Comparison of ENCODE assay signal across 21 cellular contexts in the genomic region with DNA sequence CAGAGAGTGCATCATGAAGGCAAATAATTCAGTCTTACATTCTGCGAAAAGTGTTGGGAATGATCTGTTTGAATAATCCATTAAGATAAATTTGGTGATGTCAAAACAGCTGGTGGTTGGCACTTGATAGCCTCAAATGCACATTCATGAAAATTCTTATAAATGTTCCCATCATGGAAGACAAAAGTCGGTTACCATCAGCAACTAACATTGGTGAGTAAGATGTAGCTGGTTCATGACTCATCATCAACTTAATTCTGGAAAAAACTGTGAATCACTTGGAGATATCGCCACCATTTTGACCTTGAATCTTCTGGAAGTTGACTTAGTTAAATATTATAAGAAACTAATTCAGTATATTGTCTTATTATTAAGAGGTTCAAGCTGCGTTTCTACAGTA. TPM values are rescaled to one million over a fixed set of nuclear protein-coding genes. Genes with fewer than 3 reads are reported as not detected.
A peak's percentile ranks its signal among the peaks of the same experiment; 100 is the strongest.
DNase-seq lines count a peak whose midpoint lies in the region; ATAC-seq and TF ChIP-seq lines count a peak whose summit lies in the region.
"Had no signal": no experiment of that assay in that cellular context is flagged by ENCODE, and none has a peak within 500 bp of the region (broad histone marks: within the 10 kb centered on the region; RNA-seq: fewer than 3 reads in every experiment).

No MANE protein-coding gene starts in this region.

- no peaks in the 10 kb centered on the region for H3K36me3 Mint-ChIP-seq in stimulated activated memory B cell treated with anti-CD40 and anti-IgM and Interleukin-4, amounts not matched to agents 10 μg/mL and 1 μg/mL and 100 μg/mL, for 72 hours
- H3K36me3 Mint-ChIP-seq: activated naive CD4-positive, alpha-beta T cell treated with anti-CD3 and anti-CD28 coated beads, Interleukin-2, amount 50 U/mL, for 24 hours; CD4-positive, alpha-beta memory T cell had no signal

- H2AFZ ChIP-seq in SK-N-SH (ENCODE audit: low read depth) = 0 out of 2 replicates have a peak overlapping the region, but pooled peaks have one; percentile 5
- H2AFZ ChIP-seq in fibroblast of lung (ENCODE audit: low read length) = no peak overlapping the region
- H2AFZ ChIP-seq in smooth muscle cell (ENCODE audit: low read depth) = no peak overlapping the region
- H2AFZ ChIP-seq: parathyroid adenoma had no signal

- no peak overlapping the region for H3K4me2 ChIP-seq in SK-N-SH
- no peak overlapping the region for H3K4me2 ChIP-seq in fibroblast of lung (ENCODE audit: extremely low read depth, insufficient read depth, low read length)
- no peak overlapping the region for H3K4me2 ChIP-seq in smooth muscle cell

- H3K4me1 ChIP-seq in SK-N-SH (ENCODE audit: control insufficient read depth in 1 of 2, insufficient read depth in 2 of 2, low read depth in 1 of 2, low read length in 1 of 2) (peaks cover 0 to 11% of the 10 kb centered on the region in 2 experiments; a peak in 2 of 4 replicates), fibroblast of lung (ENCODE audit: control insufficient read depth, extremely low read depth, insufficient read depth, low read length) (peaks cover 10% of the 10 kb centered on the region), smooth muscle cell (ENCODE audit: low read depth) (peaks cover 9% of the 10 kb centered on the region)
- H3K4me1 ChIP-seq: parathyroid adenoma had no signal

- ATAC-seq in SK-N-SH treated with all-trans-retinoic acid at 6 μM for 48 hours = no peak
- no peak for ATAC-seq in stimulated activated memory B cell treated with anti-CD40 and anti-IgM and Interleukin-4, amounts not matched to agents 10 μg/mL and 1 μg/mL and 100 μg/mL, for 72 hours
- ATAC-seq: left ventricle myocardium superior; stimulated activated naive CD8-positive, alpha-beta T cell treated with anti-CD3 and anti-CD28 coated beads, Interleukin-15, Interleukin-2, amounts not matched to agents 100 U/mL and 50 U/mL, for 24 hours had no signal

- peaks cover 19% of the 10 kb centered on the region for H3K4me1 Mint-ChIP-seq in stimulated activated memory B cell treated with anti-CD40 and anti-IgM and Interleukin-4, amounts not matched to agents 10 μg/mL and 1 μg/mL and 100 μg/mL, for 72 hours

- DNase-seq in SK-N-SH = no peak
- peak; percentile 29 for DNase-seq in RWPE1 (ENCODE audit: low spot score)
- DNase-seq in fibroblast of lung (ENCODE audit: low read depth in 2 of 2) = peak; percentile 44 to 86
- no peak for DNase-seq in smooth muscle cell (lab: John Stamatoyannopoulos, UW; ENCODE audit: unreplicated experiment)
- DNase-seq in NCI-H524 (lab: John Stamatoyannopoulos, UW) = no peak
- DNase-seq in NCI-H2029 (lab: John Stamatoyannopoulos, UW) = no peak
- DNase-seq: 8988T; activated CD4-positive, alpha-beta T cell treated with anti-CD3 and anti-CD28 coated beads for 48 hours; CD4-positive, alpha-beta memory T cell; DND-41; Karpas-422; left ventricle myocardium superior; SJCRH30; stimulated activated naive CD8-positive, alpha-beta T cell treated with anti-CD3 and anti-CD28 coated beads, Interleukin-15, Interleukin-2, amounts not matched to agents 100 U/mL and 50 U/mL, for 24 hours had no signal

- H4K20me1 ChIP-seq in SK-N-SH (ENCODE audit: insufficient read depth) = no peaks in the 10 kb centered on the region
- no peaks in the 10 kb centered on the region for H4K20me1 ChIP-seq in fibroblast of lung (ENCODE audit: control insufficient read depth, extremely low read depth, insufficient read depth, low read length)
- no peaks in the 10 kb centered on the region for H4K20me1 ChIP-seq in smooth muscle cell (ENCODE audit: low read depth)

- H3K9me3 ChIP-seq in SK-N-SH (no peaks in the 10 kb centered on the region), fibroblast of lung (ENCODE audit: control insufficient read depth, insufficient read depth, low read depth, low read length) (no peaks in the 10 kb centered on the region), smooth muscle cell (replicated peaks; ENCODE audit: low read depth) (no peaks in the 10 kb centered on the region)
- H3K9me3 ChIP-seq: SJCRH30 had no signal

- no peak overlapping the region for H3K4me3 Mint-ChIP-seq in stimulated activated memory B cell treated with anti-CD40 and anti-IgM and Interleukin-4, amounts not matched to agents 10 μg/mL and 1 μg/mL and 100 μg/mL, for 72 hours
- H3K4me3 Mint-ChIP-seq: activated naive CD4-positive, alpha-beta T cell treated with anti-CD3 and anti-CD28 coated beads, Interleukin-2, amount 50 U/mL, for 24 hours; CD4-positive, alpha-beta memory T cell had no signal

- no peaks in the 10 kb centered on the region for H3K36me3 ChIP-seq in SK-N-SH (replicated peaks in 1 of 2; ENCODE audit: control insufficient read depth in 1 of 2, insufficient read depth in 2 of 2, low read length in 1 of 2)
- H3K36me3 ChIP-seq in fibroblast of lung (ENCODE audit: control insufficient read depth, insufficient read depth, low read length) = no peaks in the 10 kb centered on the region
- H3K36me3 ChIP-seq in smooth muscle cell (ENCODE audit: low read depth) = no peaks in the 10 kb centered on the region
- H3K36me3 ChIP-seq: SJCRH30 had no signal

- CTCF ChIA-PET in SK-N-SH (lab: Yijun Ruan, JAX) (no interaction called here), RWPE1 (lab: Yijun Ruan, JAX) (interaction anchor here (0.6 to 0.7 kb wide), 2 partner anchors 66 to 282 kb away, joined by 3 to 5 read pairs; no protein-coding TSS in a partner anchor)

- no peaks in the 10 kb centered on the region for H3K9me2 ChIP-seq in SK-N-SH

- no peak for TF ChIP-seq CTCF in SK-N-SH (IDR thresholded peaks at IDR 0.05)
- TF ChIP-seq CTCF in RWPE1 (conservative IDR thresholded peaks at IDR 0.05; ENCODE audit: low read depth) = no peak
- no peak for TF ChIP-seq CTCF in fibroblast of lung (conservative IDR thresholded peaks at IDR 0.05 in 1 of 2, IDR thresholded peaks at IDR 0.05 in 1 of 2; ENCODE audit: low read depth in 1 of 2, low read length in 2 of 2)
- no peak for TF ChIP-seq CTCF in smooth muscle cell (IDR thresholded peaks at IDR 0.05; ENCODE audit: borderline replicate concordance, insufficient read depth, poor library complexity, severe bottlenecking)

- H3K27ac ChIP-seq in SK-N-SH (ENCODE audit: low read depth in 2 of 2, low read length in 1 of 2) (peak overlapping the region in 1 of 2 experiments; percentile 79; a peak in 2 of 4 replicates), RWPE1 (no peak overlapping the region), fibroblast of lung (ENCODE audit: insufficient read depth, low read length) (no peak overlapping the region), smooth muscle cell (ENCODE audit: low read depth) (peak overlapping the region; percentile 39)
- H3K27ac ChIP-seq: parathyroid adenoma, SJCRH30 had no signal

- H3K79me2 ChIP-seq in SK-N-SH (ENCODE audit: insufficient read depth) = no peaks in the 10 kb centered on the region
- no peaks in the 10 kb centered on the region for H3K79me2 ChIP-seq in fibroblast of lung (ENCODE audit: control insufficient read depth, insufficient read depth, low read length)
- no peaks in the 10 kb centered on the region for H3K79me2 ChIP-seq in smooth muscle cell (ENCODE audit: low read depth)
- H3K79me2 ChIP-seq: parathyroid adenoma had no signal

- peaks cover 2% of the 10 kb centered on the region for H3K9me3 Mint-ChIP-seq in stimulated activated memory B cell treated with anti-CD40 and anti-IgM and Interleukin-4, amounts not matched to agents 10 μg/mL and 1 μg/mL and 100 μg/mL, for 72 hours
- H3K9me3 Mint-ChIP-seq: activated naive CD4-positive, alpha-beta T cell treated with anti-CD3 and anti-CD28 coated beads, Interleukin-2, amount 50 U/mL, for 24 hours; CD4-positive, alpha-beta memory T cell had no signal

- no peak for TF ChIP-seq RAD21 in SK-N-SH (IDR thresholded peaks at IDR 0.05; ENCODE audit: low read length)

- 65% methylated on average over 4 of the region's 4 CpGs for WGBS in SK-N-SH (ENCODE audit: low lambda C conversion rate)
- WGBS in smooth muscle cell (ENCODE audit: low lambda C conversion rate) = 81% methylated on average over 4 of the region's 4 CpGs

- H3F3A ChIP-seq in SK-N-SH (replicated peaks; ENCODE audit: insufficient read depth) (peaks cover 7% of the 10 kb centered on the region), smooth muscle cell (ENCODE audit: low read depth) (no peaks in the 10 kb centered on the region)

- no peaks in the 10 kb centered on the region for H3K27me3 Mint-ChIP-seq in stimulated activated memory B cell treated with anti-CD40 and anti-IgM and Interleukin-4, amounts not matched to agents 10 μg/mL and 1 μg/mL and 100 μg/mL, for 72 hours
- H3K27me3 Mint-ChIP-seq: activated naive CD4-positive, alpha-beta T cell treated with anti-CD3 and anti-CD28 coated beads, Interleukin-2, amount 50 U/mL, for 24 hours; CD4-positive, alpha-beta memory T cell had no signal

- POLR2A ChIA-PET in SK-N-SH (lab: Yijun Ruan, JAX) (no interaction called here), RWPE1 (lab: Yijun Ruan, JAX; ENCODE audit: low non-redundant PET) (no interaction called here)

- H3K9ac ChIP-seq in SK-N-SH = no peak overlapping the region
- H3K9ac ChIP-seq in fibroblast of lung (ENCODE audit: insufficient read depth, low read length) = no peak overlapping the region
- H3K9ac ChIP-seq in smooth muscle cell (ENCODE audit: low read depth) = no peak overlapping the region
- H3K9ac ChIP-seq: parathyroid adenoma had no signal

- H3K4me3 ChIP-seq in SK-N-SH (ENCODE audit: low read depth in 2 of 2, low read length in 1 of 2) (no peak overlapping the region), fibroblast of lung (replicated peaks in 1 of 4; ENCODE audit: control extremely low read depth in 1 of 4, insufficient read depth in 1 of 4, low read depth in 3 of 4, low read length in 4 of 4) (no peak overlapping the region), smooth muscle cell (no peak overlapping the region)
- H3K4me3 ChIP-seq: SJCRH30 had no signal

- no peak overlapping the region for H3K27ac Mint-ChIP-seq in stimulated activated memory B cell treated with anti-CD40 and anti-IgM and Interleukin-4, amounts not matched to agents 10 μg/mL and 1 μg/mL and 100 μg/mL, for 72 hours
- H3K27ac Mint-ChIP-seq: activated naive CD4-positive, alpha-beta T cell treated with anti-CD3 and anti-CD28 coated beads, Interleukin-2, amount 50 U/mL, for 24 hours; CD4-positive, alpha-beta memory T cell had no signal

- no peak for TF ChIP-seq EP300 in SK-N-SH (IDR thresholded peaks at IDR 0.05; ENCODE audit: borderline replicate concordance in 1 of 2, low read depth in 1 of 2, low read length in 1 of 2)

- no peaks in the 10 kb centered on the region for H3K27me3 ChIP-seq in SK-N-SH (ENCODE audit: insufficient read depth)
- H3K27me3 ChIP-seq in fibroblast of lung (ENCODE audit: control insufficient read depth, insufficient read depth, low read length) = no peaks in the 10 kb centered on the region
- no peaks in the 10 kb centered on the region for H3K27me3 ChIP-seq in smooth muscle cell (ENCODE audit: low read depth)
- H3K27me3 ChIP-seq: SJCRH30 had no signal

RNA-seq across cellular contexts. Expression of a gene that starts 11.2 kb away (rescaled TPM):
- polyA plus RNA-seq in SK-N-SH (2012; rRNA removed) = 0.05 TPM in 1 of 2 replicates, not detected in the other
- 0.07 and 0.09 TPM in 2 replicates for polyA plus RNA-seq in SK-N-SH (2012; cell fraction: cytosol; rRNA removed)
- polyA plus RNA-seq in SK-N-SH (2012; cell fraction: nucleus; rRNA removed) = not detected in 2 replicates
- total RNA-seq in fibroblast of lung = not detected in 2 replicates
- polyA plus RNA-seq in fibroblast of lung = not detected in 2 replicates
- polyA plus RNA-seq in fibroblast of lung (2012) = not detected in 2 replicates
- not detected in 2 replicates for polyA minus RNA-seq in fibroblast of lung (ENCODE audit: low replicate concordance)
- 0.27 TPM in 1 of 2 replicates, not detected in the other for total RNA-seq in smooth muscle cell
- polyA plus RNA-seq in smooth muscle cell = not detected in 2 replicates
- total RNA-seq: CD4-positive, alpha-beta memory T cell; NCI-H460 had no signal
- polyA plus RNA-seq: CD4-positive, alpha-beta memory T cell had no signal

RNA-seq across cellular contexts. Expression of a gene that starts 15.2 kb away (rescaled TPM):
- polyA plus RNA-seq in SK-N-SH (2012; rRNA removed) (not detected in 2 replicates), fibroblast of lung (not detected in 2 replicates), smooth muscle cell (1.1 and 1.8 TPM in 2 replicates)
- not detected in 2 replicates for polyA plus RNA-seq in SK-N-SH (2012; cell fraction: cytosol; rRNA removed)
- not detected in 2 replicates for polyA plus RNA-seq in SK-N-SH (2012; cell fraction: nucleus; rRNA removed)
- total RNA-seq in fibroblast of lung (not detected in 2 replicates), smooth muscle cell (4.9 TPM in 1 of 2 replicates, not detected in the other)
- not detected in 2 replicates for polyA plus RNA-seq in fibroblast of lung (2012)
- not detected in 2 replicates for polyA minus RNA-seq in fibroblast of lung (ENCODE audit: low replicate concordance)
- total RNA-seq: cardiac septum; CD4-positive, alpha-beta memory T cell; left ventricle myocardium superior; NCI-H460; urinary bladder had no signal
- polyA plus RNA-seq: CD4-positive, alpha-beta memory T cell; urinary bladder had no signal

RNA-seq across cellular contexts. Expression of a gene that starts 16.7 kb away (rescaled TPM):
- 52.3 and 58.4 TPM in 2 replicates for polyA plus RNA-seq in SK-N-SH (2012; rRNA removed)
- polyA plus RNA-seq in SK-N-SH (2012; cell fraction: cytosol; rRNA removed) = 28.8 and 44.9 TPM in 2 replicates
- 45.7 and 64.7 TPM in 2 replicates for polyA plus RNA-seq in SK-N-SH (2012; cell fraction: nucleus; rRNA removed)
- 17.7 and 35.0 TPM in 2 replicates for total RNA-seq in fibroblast of lung
- 26.1 and 32.5 TPM in 2 replicates for polyA plus RNA-seq in fibroblast of lung
- polyA plus RNA-seq in fibroblast of lung (2012) = 22.2 and 24.2 TPM in 2 replicates
- polyA minus RNA-seq in fibroblast of lung (ENCODE audit: low replicate concordance) = 51.5 and 51.6 TPM in 2 replicates
- total RNA-seq in smooth muscle cell = 44.1 and 44.8 TPM in 2 replicates
- polyA plus RNA-seq in smooth muscle cell = 48.5 and 50.2 TPM in 2 replicates

RNA-seq across cellular contexts. Expression of a gene that starts 50.8 kb away (rescaled TPM):
- polyA plus RNA-seq in SK-N-SH (2012; rRNA removed) (5.4 and 10.4 TPM in 2 replicates), fibroblast of lung (1.6 and 1.9 TPM in 2 replicates), smooth muscle cell (0.16 and 5.1 TPM in 2 replicates)
- polyA plus RNA-seq in SK-N-SH (2012; cell fraction: cytosol; rRNA removed) = 0.62 and 1.1 TPM in 2 replicates
- 44.1 and 55.9 TPM in 2 replicates for polyA plus RNA-seq in SK-N-SH (2012; cell fraction: nucleus; rRNA removed)
- total RNA-seq in fibroblast of lung (2.1 and 10.2 TPM in 2 replicates), smooth muscle cell (2.8 and 7.0 TPM in 2 replicates)
- 1.4 and 1.9 TPM in 2 replicates for polyA plus RNA-seq in fibroblast of lung (2012)
- polyA minus RNA-seq in fibroblast of lung (ENCODE audit: low replicate concordance) = 0.43 and 0.63 TPM in 2 replicates

Comparison
In these comparisons a context has a peak if more than half of its experiments do, and no peak if none do; other contexts are left out.
1. DNase-seq: peak in RWPE1 (single experiment) and fibroblast of lung (2 of 2); none in SK-N-SH (single experiment), smooth muscle cell (single experiment), NCI-H524 (0 of 2) and NCI-H2029 (single experiment).